9 cellular contexts compared by ENCODE assay signal in the genomic region with DNA sequence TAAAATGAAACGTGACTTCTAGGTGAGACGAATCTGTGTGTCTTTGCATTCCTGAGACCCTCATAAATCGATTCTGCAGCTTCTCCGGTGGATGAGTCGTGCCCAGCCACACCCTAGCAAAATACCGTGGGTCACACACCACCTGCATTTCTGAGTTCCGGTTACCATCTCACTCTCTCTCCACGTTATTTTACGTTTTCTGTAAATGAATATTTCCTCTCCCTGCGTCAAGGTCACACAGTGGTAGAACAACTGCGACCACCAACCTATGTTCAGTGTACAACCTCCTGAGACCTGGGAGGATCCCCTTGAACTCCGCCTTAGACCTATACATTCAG. TPM values are rescaled to one million over a fixed set of nuclear protein-coding genes. Genes with fewer than 3 reads are reported as not detected.
A peak's percentile ranks its signal among the peaks of the same experiment; 100 is the strongest.
DNase-seq lines count a peak whose midpoint lies in the region; ATAC-seq and TF ChIP-seq lines count a peak whose summit lies in the region.
"Had no signal": no experiment of that assay in that cellular context is flagged by ENCODE, and none has a peak within 500 bp of the region (broad histone marks: within the 10 kb centered on the region; RNA-seq: fewer than 3 reads in every experiment).

No MANE protein-coding gene starts in this region.

- H3K4me2 ChIP-seq in SK-N-SH: peak overlapping the region; percentile 97

- TF ChIP-seq RAD21 in SK-N-SH (IDR thresholded peaks at IDR 0.05; ENCODE audit: low read length): no peak

- 3% methylated on average over 12 of the region's 12 CpGs for WGBS in SK-N-SH (ENCODE audit: low lambda C conversion rate)

- H3F3A ChIP-seq in SK-N-SH (replicated peaks; ENCODE audit: insufficient read depth): peaks cover 12% of the 10 kb centered on the region

- no peak for ATAC-seq in SK-N-SH treated with all-trans-retinoic acid at 6 μM for 48 hours

- H3K27ac ChIP-seq in SK-N-SH (ENCODE audit: low read depth in 2 of 2, low read length in 1 of 2) (peak overlapping the region; percentile 80 to 96), SK-N-MC (peak overlapping the region; percentile 8; the same call in 1 of the 2 replicates), temporal lobe (ENCODE audit: low read depth, low read length) (peak overlapping the region; percentile 93)

- peaks cover 4 to 24% of the 10 kb centered on the region in 2 experiments for H3K4me1 ChIP-seq in SK-N-SH (ENCODE audit: control insufficient read depth in 1 of 2, insufficient read depth in 2 of 2, low read depth in 1 of 2, low read length in 1 of 2)
- H3K4me1 ChIP-seq in iPS-15b (ENCODE audit: control insufficient read depth, insufficient read depth, low read length): peaks cover 18% of the 10 kb centered on the region

- H3K9ac ChIP-seq in SK-N-SH (peak overlapping the region; percentile 98), SK-N-MC (ENCODE audit: insufficient read length) (peak overlapping the region; percentile 92), iPS-15b (ENCODE audit: low read depth, low read length) (peak overlapping the region; percentile 91)

- DNase-seq in SK-N-SH (no peak), SK-N-MC (ENCODE audit: low read depth, low spot score) (no peak), CD1c-positive myeloid dendritic cell (ENCODE audit: extremely low spot score) (no peak), NCI-H1694 (lab: John Stamatoyannopoulos, UW) (no peak), midbrain (lab: John Stamatoyannopoulos, UW) (no peak)
- DNase-seq: AML-193 had no signal

- H3K36me3 ChIP-seq in SK-N-SH (replicated peaks in 1 of 2; ENCODE audit: control insufficient read depth in 1 of 2, insufficient read depth in 2 of 2, low read length in 1 of 2) (peaks cover 20 to 38% of the 10 kb centered on the region in 2 experiments), SK-N-MC (ENCODE audit: insufficient read depth, low read length) (peaks cover 46% of the 10 kb centered on the region), iPS-15b (ENCODE audit: control insufficient read depth, insufficient read depth, low read length) (peaks cover 3% of the 10 kb centered on the region)

- no peak for TF ChIP-seq CTCF in SK-N-SH (IDR thresholded peaks at IDR 0.05)

- no peak for TF ChIP-seq EP300 in SK-N-SH (IDR thresholded peaks at IDR 0.05; ENCODE audit: borderline replicate concordance in 1 of 2, low read depth in 1 of 2, low read length in 1 of 2)

- peaks cover 59% of the 10 kb centered on the region for H3K79me2 ChIP-seq in SK-N-SH (ENCODE audit: insufficient read depth)

- POLR2A ChIA-PET in SK-N-SH (lab: Yijun Ruan, JAX): interaction anchor here (1.0 to 1.5 kb wide), 3 partner anchors 13 to 70 kb away, joined by 3 read pairs; no protein-coding TSS in a partner anchor

- CTCF ChIA-PET in SK-N-SH (lab: Yijun Ruan, JAX): interaction anchor here (1.0 to 4.3 kb wide), 8 partner anchors 11 to 283 kb away, joined by 3 to 17 read pairs (median 3); a partner anchor contains a TSS

- peaks cover 48% of the 10 kb centered on the region for H4K20me1 ChIP-seq in SK-N-SH (ENCODE audit: insufficient read depth)

- H2AFZ ChIP-seq in SK-N-SH (ENCODE audit: low read depth): no peak overlapping the region

- H3K27me3 ChIP-seq in SK-N-SH (ENCODE audit: insufficient read depth) (no peaks in the 10 kb centered on the region), iPS-15b (ENCODE audit: control insufficient read depth, insufficient read depth, low read length) (peaks cover 6% of the 10 kb centered on the region)

- H3K4me3 ChIP-seq in SK-N-SH (ENCODE audit: low read depth in 2 of 2, low read length in 1 of 2) (peak overlapping the region; percentile 89 to 98), SK-N-MC (peak overlapping the region; percentile 98), iPS-15b (ENCODE audit: low read depth, low read length) (peak overlapping the region; percentile 88)

- H3K9me3 ChIP-seq in SK-N-SH (no peaks in the 10 kb centered on the region), SK-N-MC (ENCODE audit: low read depth, low read length) (no peaks in the 10 kb centered on the region), iPS-15b (ENCODE audit: control insufficient read depth, insufficient read depth, low read length) (no peaks in the 10 kb centered on the region)

- H3K9me2 ChIP-seq in SK-N-SH: no peaks in the 10 kb centered on the region

TF ChIP-seq in SK-N-SH, 30 proteins besides CTCF, POLR2A, EP300 and RAD21:
- TF ChIP-seq, protein P1, sequence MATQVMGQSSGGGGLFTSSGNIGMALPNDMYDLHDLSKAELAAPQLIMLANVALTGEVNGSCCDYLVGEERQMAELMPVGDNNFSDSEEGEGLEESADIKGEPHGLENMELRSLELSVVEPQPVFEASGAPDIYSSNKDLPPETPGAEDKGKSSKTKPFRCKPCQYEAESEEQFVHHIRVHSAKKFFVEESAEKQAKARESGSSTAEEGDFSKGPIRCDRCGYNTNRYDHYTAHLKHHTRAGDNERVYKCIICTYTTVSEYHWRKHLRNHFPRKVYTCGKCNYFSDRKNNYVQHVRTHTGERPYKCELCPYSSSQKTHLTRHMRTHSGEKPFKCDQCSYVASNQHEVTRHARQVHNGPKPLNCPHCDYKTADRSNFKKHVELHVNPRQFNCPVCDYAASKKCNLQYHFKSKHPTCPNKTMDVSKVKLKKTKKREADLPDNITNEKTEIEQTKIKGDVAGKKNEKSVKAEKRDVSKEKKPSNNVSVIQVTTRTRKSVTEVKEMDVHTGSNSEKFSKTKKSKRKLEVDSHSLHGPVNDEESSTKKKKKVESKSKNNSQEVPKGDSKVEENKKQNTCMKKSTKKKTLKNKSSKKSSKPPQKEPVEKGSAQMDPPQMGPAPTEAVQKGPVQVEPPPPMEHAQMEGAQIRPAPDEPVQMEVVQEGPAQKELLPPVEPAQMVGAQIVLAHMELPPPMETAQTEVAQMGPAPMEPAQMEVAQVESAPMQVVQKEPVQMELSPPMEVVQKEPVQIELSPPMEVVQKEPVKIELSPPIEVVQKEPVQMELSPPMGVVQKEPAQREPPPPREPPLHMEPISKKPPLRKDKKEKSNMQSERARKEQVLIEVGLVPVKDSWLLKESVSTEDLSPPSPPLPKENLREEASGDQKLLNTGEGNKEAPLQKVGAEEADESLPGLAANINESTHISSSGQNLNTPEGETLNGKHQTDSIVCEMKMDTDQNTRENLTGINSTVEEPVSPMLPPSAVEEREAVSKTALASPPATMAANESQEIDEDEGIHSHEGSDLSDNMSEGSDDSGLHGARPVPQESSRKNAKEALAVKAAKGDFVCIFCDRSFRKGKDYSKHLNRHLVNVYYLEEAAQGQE (IDR thresholded peaks at IDR 0.05; ENCODE audit: low read depth, low read length): no peak
- no peak for TF ChIP-seq EZH2phosphoT487 (IDR thresholded peaks at IDR 0.05; ENCODE audit: borderline replicate concordance, low read depth)
- no peak for TF ChIP-seq RCOR1 (IDR thresholded peaks at IDR 0.05; ENCODE audit: low read length)
- no peak for TF ChIP-seq GATA2 (CRISPR knock-in tag; IDR thresholded peaks at IDR 0.05)
- no peak for TF ChIP-seq RXRA (IDR thresholded peaks at IDR 0.05; ENCODE audit: borderline replicate concordance, low read depth)
- no peak for TF ChIP-seq YY1 (IDR thresholded peaks at IDR 0.05; ENCODE audit: low read depth)

TF ChIP-seq in SK-N-SH treated with all-trans-retinoic acid at 6 μM for 48 hours, 23 proteins besides CTCF, POLR2A, EP300 and RAD21:
- no peak for TF ChIP-seq ESRRG (CRISPR knock-in tag; IDR thresholded peaks at IDR 0.05)
- TF ChIP-seq TOX (CRISPR knock-in tag; IDR thresholded peaks at IDR 0.05; ENCODE audit: borderline replicate concordance): no peak
- TF ChIP-seq ZFP3 (CRISPR knock-in tag; IDR thresholded peaks at IDR 0.05): no peak
- TF ChIP-seq SNAI2 (CRISPR knock-in tag; IDR thresholded peaks at IDR 0.05): no peak
- no peak for TF ChIP-seq PPARA (CRISPR knock-in tag; IDR thresholded peaks at IDR 0.05; ENCODE audit: borderline replicate concordance)

RNA-seq across cellular contexts. Expression of a gene that starts 1.1 kb away (rescaled TPM):
- 87.4 and 102 TPM in 2 replicates for polyA plus RNA-seq in SK-N-SH (2012; rRNA removed)
- 115 and 122 TPM in 2 replicates for polyA plus RNA-seq in SK-N-SH (2012; cell fraction: cytosol; rRNA removed)
- 28.5 and 38.3 TPM in 2 replicates for polyA plus RNA-seq in SK-N-SH (2012; cell fraction: nucleus; rRNA removed)
- total RNA-seq in temporal lobe: 175 TPM

Comparison
In these comparisons a context has a peak if more than half of its experiments do, and no peak if none do; other contexts are left out.
1. H3K27ac ChIP-seq: peak in every context shown above with its lines; median percentile 93 in temporal lobe; 88 in SK-N-SH; 8 in SK-N-MC.